23 cellular contexts compared by ENCODE assay signal in the genomic region with DNA sequence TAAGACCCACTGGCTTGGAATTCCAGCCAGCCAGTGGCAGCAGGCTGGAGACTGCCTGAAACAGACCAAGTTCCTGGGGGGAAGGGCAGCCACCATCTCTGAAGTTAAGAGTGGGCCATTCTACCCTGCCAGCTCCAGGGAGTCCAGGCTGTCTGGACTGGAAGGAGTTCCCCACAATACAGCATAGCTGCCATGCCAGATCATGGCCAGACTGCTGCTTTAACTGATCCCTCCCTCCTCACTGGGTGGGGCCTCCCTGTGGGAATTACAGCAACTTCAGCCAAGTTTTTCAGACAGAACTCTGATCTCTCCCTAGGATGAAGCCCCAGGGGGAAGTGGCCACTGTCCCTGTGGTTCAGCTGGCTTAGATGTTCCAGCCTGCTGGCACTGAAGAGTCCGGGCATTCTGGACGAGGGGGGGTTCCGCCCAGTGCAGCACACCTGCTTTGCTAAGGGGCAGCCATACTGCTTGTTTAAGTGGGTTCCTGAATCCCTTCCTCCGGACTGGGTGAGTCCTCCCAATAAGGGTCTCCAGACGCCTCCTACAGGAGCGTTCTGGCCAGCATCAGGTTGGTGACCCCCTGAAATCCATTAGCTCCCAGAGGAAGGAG.
"Had no signal": no experiment of that assay in that cellular context is flagged by ENCODE, and none has a peak within 500 bp of the region (broad histone marks: within the 10 kb centered on the region; RNA-seq: fewer than 3 reads in every experiment).

No MANE protein-coding gene starts in this region.

- H3K27ac ChIP-seq: coronary artery, foreskin keratinocyte, left lung, pancreas, psoas muscle, right atrium auricular region, thyroid gland had no signal

- H3K4me1 Mint-ChIP-seq: activated CD4-positive, alpha-beta memory T cell treated with anti-CD3 and anti-CD28 coated beads, Interleukin-2, amount 10 ng/mL, durations not matched to agents 7 days and 5 days; activated CD4-positive, alpha-beta T cell treated with anti-CD3 and anti-CD28 coated beads, Interleukin-2, amount 10 ng/mL, durations not matched to agents 24 days and 14 days; activated naive CD8-positive, alpha-beta T cell treated with anti-CD3 and anti-CD28 coated beads, Interleukin-2, amount 50 U/mL, for 24 hours; central memory CD8-positive, alpha-beta T cell; nephron; T-helper 17 cell had no signal

- H3K36me3 Mint-ChIP-seq: mesothelial cell of epicardium had no signal

- H3K27ac Mint-ChIP-seq: activated CD4-positive, alpha-beta memory T cell treated with anti-CD3 and anti-CD28 coated beads, Interleukin-2, amount 10 ng/mL, durations not matched to agents 7 days and 5 days; activated CD4-positive, alpha-beta T cell treated with anti-CD3 and anti-CD28 coated beads, Interleukin-2, amount 10 ng/mL, durations not matched to agents 24 days and 14 days; activated naive CD8-positive, alpha-beta T cell treated with anti-CD3 and anti-CD28 coated beads, Interleukin-2, amount 50 U/mL, for 24 hours; mesothelial cell of epicardium; nephron; T-helper 17 cell had no signal

- H3K27me3 Mint-ChIP-seq: activated CD4-positive, alpha-beta memory T cell treated with anti-CD3 and anti-CD28 coated beads, Interleukin-2, amount 10 ng/mL, durations not matched to agents 7 days and 5 days; activated CD4-positive, alpha-beta T cell treated with anti-CD3 and anti-CD28 coated beads, Interleukin-2, amount 10 ng/mL, durations not matched to agents 24 days and 14 days; activated naive CD8-positive, alpha-beta T cell treated with anti-CD3 and anti-CD28 coated beads, Interleukin-2, amount 50 U/mL, for 24 hours; central memory CD8-positive, alpha-beta T cell; T-helper 17 cell had no signal

- H3K27me3 ChIP-seq: left lung, pancreas, right atrium auricular region, thyroid gland had no signal

- H3K4me1 ChIP-seq: left lung, pancreas, psoas muscle, right atrium auricular region, thyroid gland had no signal

- ATAC-seq: activated naive CD8-positive, alpha-beta T cell treated with anti-CD3 and anti-CD28 coated beads, Interleukin-2, amount 50 U/mL, for 24 hours; foreskin keratinocyte; left lung; pancreas; psoas muscle; stimulated activated naive CD8-positive, alpha-beta T cell treated with anti-CD3 and anti-CD28 coated beads, Interleukin-15, Interleukin-2, amounts not matched to agents 100 U/mL and 50 U/mL, for 24 hours; T-helper 17 cell had no signal

- H3K36me3 ChIP-seq: left lung, pancreas, right atrium auricular region, thyroid gland had no signal

- H3K4me3 ChIP-seq: coronary artery, left lung, lung, pancreas, psoas muscle, right atrium auricular region, thyroid gland had no signal

- H3K9me3 ChIP-seq: pancreas, thyroid gland had no signal

- H3K4me3 Mint-ChIP-seq: activated CD4-positive, alpha-beta memory T cell treated with anti-CD3 and anti-CD28 coated beads, Interleukin-2, amount 10 ng/mL, durations not matched to agents 7 days and 5 days; activated CD4-positive, alpha-beta T cell treated with anti-CD3 and anti-CD28 coated beads, Interleukin-2, amount 10 ng/mL, durations not matched to agents 24 days and 14 days; activated naive CD8-positive, alpha-beta T cell treated with anti-CD3 and anti-CD28 coated beads, Interleukin-2, amount 50 U/mL, for 24 hours; central memory CD8-positive, alpha-beta T cell; mesothelial cell of epicardium; nephron; T-helper 17 cell had no signal

- DNase-seq: activated CD4-positive, alpha-beta memory T cell treated with anti-CD3 and anti-CD28 coated beads, Interleukin-2, amount 10 ng/mL, durations not matched to agents 7 days and 5 days; activated CD4-positive, alpha-beta T cell treated with anti-CD3 and anti-CD28 coated beads, Interleukin-2, amount 10 ng/mL, durations not matched to agents 24 days and 14 days; activated gamma-delta T cell; activated naive CD4-positive, alpha-beta T cell treated with anti-CD3 and anti-CD28 coated beads, Interleukin-2, amount 50 U/mL, for 16 hours; activated naive CD8-positive, alpha-beta T cell treated with anti-CD3 and anti-CD28 coated beads, Interleukin-2, amount 50 U/mL, for 24 hours; erythroblast; foreskin keratinocyte; kidney; psoas muscle; stimulated activated CD4-positive, alpha-beta T cell treated with anti-CD3 and anti-CD28 coated beads, Interleukin-12 subunit alpha, Interleukin-12 subunit beta, amount 100 ng/mL, for 4 hours; stimulated activated CD4-positive, alpha-beta T cell treated with anti-CD3 and anti-CD28 coated beads, Interleukin-4, amount 100 ng/mL, for 4 hours; stimulated activated naive CD8-positive, alpha-beta T cell treated with anti-CD3 and anti-CD28 coated beads, Interleukin-15, Interleukin-2, amounts not matched to agents 100 U/mL and 50 U/mL, for 24 hours; SW 1271; T-helper 17 cell; thyroid gland had no signal
